ENCODE assay signal across 8 cellular contexts in genomic region chrX:118974088-118974907, GRCh38. TPM values are rescaled to one million over a fixed set of nuclear protein-coding genes. Genes with fewer than 3 reads are reported as not detected.
DNase-seq lines count a peak whose midpoint lies in the region; ATAC-seq and TF ChIP-seq lines count a peak whose summit lies in the region.

TSS of gene LONRF3 (plus strand) at chrX:118974618. CDS start at chrX:118974781, 163 bp downstream.

- H3K9me3 ChIP-seq in esophagus muscularis mucosa = no peaks in the 10 kb centered on the region

- H3K4me3 ChIP-seq in esophagus muscularis mucosa = peak within 1 kb of the TSS; percentile 61 to 76 (median 66)

- peaks cover 0 to 23% (median 14%) of the 10 kb centered on the region in 4 donors for H3K4me1 ChIP-seq in esophagus muscularis mucosa

- peak within 1 kb of the TSS; percentile 82 for H3K4me3 Mint-ChIP-seq in stimulated activated effector memory CD8-positive, alpha-beta T cell treated with anti-CD3 and anti-CD28 coated beads, Interleukin-12 subunit alpha, Interleukin-12 subunit beta, amount 100 ng/mL, for 72 hours

- H3K27me3 ChIP-seq in esophagus muscularis mucosa = peaks cover 0 to 5% (median 2%) of the 10 kb centered on the region in 4 donors

- TF ChIP-seq CTCF in esophagus muscularis mucosa (IDR thresholded peaks at IDR 0.05) = no peak

- H3K9me3 Mint-ChIP-seq in stimulated activated effector memory CD8-positive, alpha-beta T cell treated with anti-CD3 and anti-CD28 coated beads, Interleukin-12 subunit alpha, Interleukin-12 subunit beta, amount 100 ng/mL, for 72 hours = no peaks in the 10 kb centered on the region

- 44% methylated on average over 35 of the region's 45 CpGs for WGBS in esophagus muscularis mucosa

- peak; percentile 32 for ATAC-seq in GM19438 (IDR thresholded peaks at IDR 0.05; ENCODE audit: low read depth, unreplicated experiment)
- peak; percentile 68 for ATAC-seq in stimulated activated effector memory CD8-positive, alpha-beta T cell treated with anti-CD3 and anti-CD28 coated beads, Interleukin-12 subunit alpha, Interleukin-12 subunit beta, amount 100 ng/mL, for 72 hours
- ATAC-seq in HG02970 (IDR thresholded peaks at IDR 0.05; ENCODE audit: low FRiP score, unreplicated experiment) = no peak
- no peak for ATAC-seq in GM18870 (IDR thresholded peaks at IDR 0.05; ENCODE audit: unreplicated experiment)

- intact Hi-C loops in esophagus muscularis mucosa (cut with DNase I) = loop anchor here (10.0 kb wide), 1 partner anchor 129 kb away; no protein-coding TSS in a partner anchor

- H3K36me3 ChIP-seq in esophagus muscularis mucosa = no peaks in the 10 kb centered on the region

- no peak for TF ChIP-seq EP300 in esophagus muscularis mucosa (IDR thresholded peaks at IDR 0.05)

- peak within 1 kb of the TSS; percentile 89 for H3K27ac Mint-ChIP-seq in stimulated activated effector memory CD8-positive, alpha-beta T cell treated with anti-CD3 and anti-CD28 coated beads, Interleukin-12 subunit alpha, Interleukin-12 subunit beta, amount 100 ng/mL, for 72 hours

- peaks cover 7% of the 10 kb centered on the region for H3K4me1 Mint-ChIP-seq in stimulated activated effector memory CD8-positive, alpha-beta T cell treated with anti-CD3 and anti-CD28 coated beads, Interleukin-12 subunit alpha, Interleukin-12 subunit beta, amount 100 ng/mL, for 72 hours

- DNase-seq in NOMO-1 (lab: John Stamatoyannopoulos, UW; ENCODE audit: unreplicated experiment in 2 of 2) (peak; percentile 44 to 62), esophagus muscularis mucosa (ENCODE audit: extremely low spot score) (peak; percentile 96), myocyte (ENCODE audit: low read depth) (peak; percentile 21)
- peak; percentile 57 to 63 for DNase-seq in activated T-cell treated with anti-CD3 and anti-CD28 coated beads, Interleukin-2, amount 50 U/mL, for 48 hours
- DNase-seq in stimulated activated effector memory CD8-positive, alpha-beta T cell treated with anti-CD3 and anti-CD28 coated beads, Interleukin-12 subunit alpha, Interleukin-12 subunit beta, amount 100 ng/mL, for 72 hours (ENCODE audit: low spot score in 2 of 2) = peak; percentile 17 to 55

- H3K36me3 Mint-ChIP-seq in stimulated activated effector memory CD8-positive, alpha-beta T cell treated with anti-CD3 and anti-CD28 coated beads, Interleukin-12 subunit alpha, Interleukin-12 subunit beta, amount 100 ng/mL, for 72 hours = peaks cover 12% of the 10 kb centered on the region

- TF ChIP-seq POLR2A in esophagus muscularis mucosa (IDR thresholded peaks at IDR 0.05; ENCODE audit: low read depth) = peak; percentile 90

- peak within 1 kb of the TSS; percentile 82 to 86 (median 85) for H3K27ac ChIP-seq in esophagus muscularis mucosa (replicated peaks in 1 of 4)

RNA-seq across cellular contexts. Expression of gene LONRF3, which starts in this region (rescaled TPM):
- total RNA-seq in esophagus muscularis mucosa (10 to 100 TPM; 14.3 to 19.9 (median 17.5) TPM), myocyte (1.5 and 1.8 TPM in 2 replicates)
- polyA plus RNA-seq in myocyte (2012) = 1.1 TPM

Comparison
In these comparisons a context has a peak if more than half of its experiments do, and no peak if none do; other contexts are left out.
1. ATAC-seq: peak in GM19438 (single experiment) and stimulated activated effector memory CD8-positive, alpha-beta T cell treated with anti-CD3 and anti-CD28 coated beads, Interleukin-12 subunit alpha, Interleukin-12 subunit beta, amount 100 ng/mL, for 72 hours (single experiment); none in HG02970 (single experiment) and GM18870 (single experiment).
2. DNase-seq: peak in every context shown above with its lines; median percentile 96 in esophagus muscularis mucosa; 60 in activated T-cell treated with anti-CD3 and anti-CD28 coated beads, Interleukin-2, amount 50 U/mL, for 48 hours; 53 in NOMO-1; 36 in stimulated activated effector memory CD8-positive, alpha-beta T cell treated with anti-CD3 and anti-CD28 coated beads, Interleukin-12 subunit alpha, Interleukin-12 subunit beta, amount 100 ng/mL, for 72 hours; 21 in myocyte.